Comparison of ENCODE assay signal across 1 cellular context in genomic region chr4:6562931-6563901, GRCh38.
TF ChIP-seq lines count a peak whose summit lies in the region.

No MANE protein-coding gene starts in this region.

TF ChIP-seq in HCT116, 20 proteins besides CTCF, POLR2A, EP300 and RAD21 (continued from another document):
- TF ChIP-seq REST (IDR thresholded peaks at IDR 0.05; ENCODE audit: low read depth): no peak
- no peak for TF ChIP-seq JUND (IDR thresholded peaks at IDR 0.05)
- no peak for TF ChIP-seq FOSL1 (IDR thresholded peaks at IDR 0.05; ENCODE audit: low read depth)
- no peak for TF ChIP-seq CBX3 (IDR thresholded peaks at IDR 0.05; ENCODE audit: low read depth)
- no peak for TF ChIP-seq ZBTB33 (IDR thresholded peaks at IDR 0.05; ENCODE audit: extremely low read depth, insufficient replicate concordance, low read length)
- no peak for TF ChIP-seq MAX (IDR thresholded peaks at IDR 0.05)
- no peak for TF ChIP-seq TCF7L2 (IDR thresholded peaks at IDR 0.05; ENCODE audit: borderline replicate concordance, extremely low read depth, insufficient read depth, insufficient read length)
- TF ChIP-seq ELF1 (IDR thresholded peaks at IDR 0.05; ENCODE audit: borderline replicate concordance, low read depth): no peak
- no peak for TF ChIP-seq EGR1 (IDR thresholded peaks at IDR 0.05; ENCODE audit: low read depth)
- TF ChIP-seq POLR2AphosphoS5 (IDR thresholded peaks at IDR 0.05; ENCODE audit: low read depth, low read length): no peak
